In genomic region chr3:180062771-180063170, GRCh38 we compare ENCODE assay signal across 22 cellular contexts. TPM values are rescaled to one million over a fixed set of nuclear protein-coding genes. Genes with fewer than 3 reads are reported as not detected.
"Had no signal": no experiment of that assay in that cellular context is flagged by ENCODE, and none has a peak within 500 bp of the region (broad histone marks: within the 10 kb centered on the region; RNA-seq: fewer than 3 reads in every experiment).

No MANE protein-coding gene starts in this region.

- H3K36me3 ChIP-seq: SJSA1 had no signal

- H3K4me1 ChIP-seq: SJSA1 had no signal

- ATAC-seq: HepG2 had no signal

- H3K9me3 ChIP-seq: SJSA1 had no signal

- DNase-seq: IMR-90, Karpas-422, KG1, MM.1S, NCI-H1092 treated with DMSO at 0.1 percent for 48 hours, NCI-H1436 treated with DMSO at 0.1 percent for 48 hours, NCI-H1694, NCI-H187 treated with DMSO at 0.1 percent for 48 hours, NCI-H2029 treated with DMSO at 0.1 percent for 48 hours, NCI-H2171, NCI-H226, NCI-H446, NCI-H510A, NCI-H524 treated with DMSO at 0.1 percent for 48 hours, NCI-H69, NCI-H774, Right ventricle myocardium superior, RPMI8226, SIG-M5 had no signal

- H3K4me3 ChIP-seq: SJSA1, SK-N-MC had no signal

- H3K27ac ChIP-seq: SJSA1, SK-N-MC had no signal

RNA-seq across cellular contexts. Expression of gene PEX5L, which starts 26.0 kb away (rescaled TPM):
- total RNA-seq: HepG2, IMR-90, SJSA1 had no signal
- polyA plus RNA-seq: HepG2, IMR-90 had no signal
